16 cellular contexts compared by ENCODE assay signal in the genomic region with DNA sequence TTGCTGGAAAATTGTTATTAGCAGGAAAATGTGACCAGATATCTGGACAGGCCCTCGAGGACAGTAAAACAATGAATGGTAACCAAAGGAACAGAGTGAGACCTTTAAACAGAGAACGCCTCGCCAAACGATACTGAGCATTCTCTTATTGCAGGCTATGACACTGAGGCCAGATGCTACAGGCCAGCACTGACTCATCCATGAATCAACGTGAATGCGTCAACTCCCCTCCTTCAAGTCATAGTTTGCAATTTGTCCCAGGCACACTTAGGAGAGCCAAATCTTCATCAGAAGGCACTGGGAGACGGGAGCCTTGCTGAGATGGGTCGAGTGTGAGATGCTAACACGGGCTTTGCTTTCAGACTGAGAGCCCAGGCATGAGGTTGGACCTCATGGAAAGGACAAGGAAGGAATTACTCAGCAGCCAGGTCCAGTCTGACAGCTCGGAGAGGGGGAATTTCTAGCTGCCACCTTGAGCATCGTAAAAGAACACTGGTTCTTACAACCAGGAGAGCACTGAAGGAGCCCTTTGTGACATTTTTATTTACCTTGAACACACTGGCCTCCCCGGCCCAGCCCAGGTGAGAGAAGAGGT.
DNase-seq lines count a peak whose midpoint lies in the region; ATAC-seq, FAIRE-seq and TF ChIP-seq lines count a peak whose summit lies in the region.
"Had no signal": no experiment of that assay in that cellular context is flagged by ENCODE, and none has a peak within 500 bp of the region (broad histone marks: within the 10 kb centered on the region; RNA-seq: fewer than 3 reads in every experiment).

No MANE protein-coding gene starts in this region.

- FAIRE-seq in A549 (lab: Jason Lieb, UNC) = no peak
- no peak for FAIRE-seq in K562 (lab: Jason Lieb, UNC)
- FAIRE-seq in keratinocyte (lab: Jason Lieb, UNC) = peak; percentile 95
- FAIRE-seq: islet of Langerhans had no signal

- 20% methylated on average over 9 of the region's 12 CpGs for WGBS in A549 (ENCODE audit: missing lambda C conversion rate)
- 0% methylated on average over 12 of the region's 12 CpGs for WGBS in K562 (ENCODE audit: insufficient coverage, low coverage, missing lambda C conversion rate)

- H3K4me1 ChIP-seq in A549 = peaks cover 15% of the 10 kb centered on the region; the same call in 2 of the 3 replicates
- H3K4me1 ChIP-seq in K562 (replicated peaks in 1 of 2; ENCODE audit: control insufficient read depth in 2 of 2, insufficient read depth in 2 of 2, low read length in 2 of 2) = no peaks in the 10 kb centered on the region
- H3K4me1 ChIP-seq in keratinocyte (ENCODE audit: control insufficient read depth, extremely low read depth, insufficient read depth, low read length) = peaks cover 14% of the 10 kb centered on the region
- H3K4me1 ChIP-seq: tibial nerve had no signal

- H3K4me3 ChIP-seq in A549 (no peak overlapping the region), K562 (no peak overlapping the region), keratinocyte (ENCODE audit: control insufficient read depth in 2 of 3, extremely low read depth in 1 of 3, insufficient read depth in 2 of 3, low read depth in 1 of 3, low read length in 3 of 3) (no peak overlapping the region)
- H3K4me3 ChIP-seq: tibial nerve had no signal

- POLR2A ChIA-PET in A549 (lab: Yijun Ruan, JAX) (no interaction called here), K562 (lab: Yijun Ruan, JAX) (no interaction called here)

- TF ChIP-seq CTCF in A549 (IDR thresholded peaks at IDR 0.05) = no peak
- TF ChIP-seq CTCF in K562 (IDR thresholded peaks at IDR 0.05 in 2 of 3, conservative IDR thresholded peaks at IDR 0.05 in 1 of 3; ENCODE audit: insufficient read depth in 2 of 3, low read depth in 1 of 3, low read length in 3 of 3) = no peak
- TF ChIP-seq CTCF in keratinocyte (optimal IDR thresholded peaks at IDR 0.05 in 1 of 3, IDR thresholded peaks at IDR 0.05 in 1 of 3, conservative IDR thresholded peaks at IDR 0.05 in 1 of 3; ENCODE audit: extremely low read depth in 1 of 3, insufficient read depth in 2 of 3, low read length in 3 of 3) = no peak

- intact Hi-C loops in K562 (cut with micrococcal nuclease) = no loop called here

- TF ChIP-seq EP300 in A549 (IDR thresholded peaks at IDR 0.05) (no peak), K562 (IDR thresholded peaks at IDR 0.05; ENCODE audit: low read length) (no peak)

- H3K27ac ChIP-seq in A549 (no peak overlapping the region), K562 (ENCODE audit: extremely low read depth, low read depth, low read length) (no peak overlapping the region), keratinocyte (ENCODE audit: control insufficient read depth, insufficient read depth, low read length) (peak overlapping the region; percentile 49)
- H3K27ac ChIP-seq: tibial nerve had no signal

- peak; percentile 64 to 67 for ATAC-seq in A549
- ATAC-seq in K562 = no peak
- ATAC-seq in HG02973 (IDR thresholded peaks at IDR 0.05; ENCODE audit: unreplicated experiment) = no peak
- ATAC-seq: naive thymus-derived CD8-positive, alpha-beta T cell had no signal

- CTCF ChIA-PET in A549 (lab: Yijun Ruan, JAX) (no interaction called here), K562 (lab: Yijun Ruan, JAX; ENCODE audit: low intra/inter-chr PET ratio) (no interaction called here)

- H2AFZ ChIP-seq in K562 (ENCODE audit: low read depth, low read length) = no peak overlapping the region
- H2AFZ ChIP-seq in keratinocyte (ENCODE audit: control insufficient read depth, low read length) = no peak overlapping the region

- no peak for TF ChIP-seq RAD21 in A549 (conservative IDR thresholded peaks at IDR 0.05 in 1 of 2, IDR thresholded peaks at IDR 0.05 in 1 of 2)
- no peak for TF ChIP-seq RAD21 in K562 (CRISPR knock-in tag; conservative IDR thresholded peaks at IDR 0.05 in 1 of 2, IDR thresholded peaks at IDR 0.05 in 1 of 2)

- H3K9me1 ChIP-seq in K562 (ENCODE audit: control insufficient read depth, insufficient read depth, low read length) (no peaks in the 10 kb centered on the region), keratinocyte (ENCODE audit: control insufficient read depth, extremely low read depth, insufficient read depth, low read length) (no peaks in the 10 kb centered on the region)

- dilution Hi-C loops in keratinocyte (cut with MboI; ENCODE audit: extremely low pct_ligation_motif_present, low sequenced_read_pairs) = no loop called here

- DNase-seq in A549 (ENCODE audit: low read depth in 1 of 2, low spot score in 1 of 2) (peak; percentile 20 to 40), HPDE6-E6E7 (ENCODE audit: extremely low spot score) (peak; percentile 91), K562 (ENCODE audit: extremely low read depth in 1 of 4, low spot score in 3 of 4) (no peak), keratinocyte (ENCODE audit: low read depth, low spot score) (peak; percentile 11), cerebellar cortex (ENCODE audit: low spot score) (no peak), NCI-H2081 treated with DMSO at 0.1 percent for 48 hours (lab: John Stamatoyannopoulos, UW) (no peak), pons (ENCODE audit: low spot score) (no peak)
- DNase-seq: activated CD4-positive, alpha-beta T cell treated with anti-CD3 and anti-CD28 coated beads for 1 hour; AML-193; MM.1S; naive thymus-derived CD8-positive, alpha-beta T cell; NCI-H524; SK-N-SH had no signal

- peak overlapping the region; percentile 35 for H3K4me2 ChIP-seq in A549
- H3K4me2 ChIP-seq in K562 (ENCODE audit: insufficient read depth, low read length) = no peak overlapping the region
- peak overlapping the region; percentile 58 for H3K4me2 ChIP-seq in keratinocyte (ENCODE audit: control insufficient read depth, extremely low read depth, insufficient read depth, low read depth, low read length)
- H3K4me2 ChIP-seq: SK-N-SH had no signal

- H3K9me3 ChIP-seq in A549 = peaks cover 9% of the 10 kb centered on the region
- no peaks in the 10 kb centered on the region for H3K9me3 ChIP-seq in K562 (replicated peaks; ENCODE audit: control insufficient read depth, insufficient read depth, low read depth, low read length)
- peaks cover 5% of the 10 kb centered on the region for H3K9me3 ChIP-seq in keratinocyte (ENCODE audit: control insufficient read depth, low read depth, low read length)
- H3K9me3 ChIP-seq: SK-N-SH had no signal

- TF ChIP-seq POLR2A in A549 (IDR thresholded peaks at IDR 0.05; ENCODE audit: low read length) = no peak
- no peak for TF ChIP-seq POLR2A in K562 (conservative IDR thresholded peaks at IDR 0.05)

- H3K79me2 ChIP-seq in K562 (ENCODE audit: control insufficient read depth, insufficient read depth, low read length) (no peaks in the 10 kb centered on the region), keratinocyte (ENCODE audit: control insufficient read depth, insufficient read depth, low read length) (no peaks in the 10 kb centered on the region)

- H3K27me3 ChIP-seq in K562 (ENCODE audit: control insufficient read depth in 2 of 2, insufficient read depth in 2 of 2, low read length in 2 of 2) (peaks cover 25 to 46% of the 10 kb centered on the region in 2 experiments; a peak in 4 of 5 replicates), keratinocyte (ENCODE audit: control insufficient read depth, extremely low read depth, insufficient read depth, low read length) (peaks cover 26% of the 10 kb centered on the region)
- H3K27me3 ChIP-seq: tibial nerve had no signal

- H3K36me3 ChIP-seq in K562 (ENCODE audit: control insufficient read depth, insufficient read depth, low read length) (no peaks in the 10 kb centered on the region), keratinocyte (ENCODE audit: control insufficient read depth in 2 of 2, extremely low read depth in 1 of 2, insufficient read depth in 2 of 2, low read length in 2 of 2) (no peaks in the 10 kb centered on the region)

- in situ Hi-C loops in K562 (cut with MboI) = no loop called here

- no TSS peak for BruUV-seq in K562 (replicated peaks; lab: Mats Ljungman, UMichigan)

- H3K9ac ChIP-seq in K562 (ENCODE audit: insufficient read depth in 1 of 2, low read depth in 2 of 2, low read length in 2 of 2) = no peak overlapping the region
- H3K9ac ChIP-seq in keratinocyte (ENCODE audit: control insufficient read depth, extremely low read depth, insufficient read depth, low read length) = peak overlapping the region; percentile 30
- H3K9ac ChIP-seq: SK-N-SH had no signal

- H4K20me1 ChIP-seq in K562 (replicated peaks; ENCODE audit: control insufficient read depth, insufficient read depth, low read length) (0 out of 2 replicates have a peak, but pooled peaks cover 4% of the 10 kb centered on the region), keratinocyte (ENCODE audit: control insufficient read depth, extremely low read depth, insufficient read depth, low read length) (no peaks in the 10 kb centered on the region)

TF ChIP-seq in A549, 52 proteins besides CTCF, POLR2A, EP300 and RAD21:
- TF ChIP-seq MAZ (IDR thresholded peaks at IDR 0.05; ENCODE audit: borderline replicate concordance, low read depth, low read length) = no peak
- 0 out of 2 replicates have a peak, but pooled peaks have one; percentile 20 for TF ChIP-seq FOSL2 (IDR thresholded peaks at IDR 0.05)
- no peak for TF ChIP-seq FOSL2 (CRISPR knock-in tag; IDR thresholded peaks at IDR 0.05)

TF ChIP-seq in K562, 482 proteins besides CTCF, POLR2A, EP300 and RAD21 (continues in another document):
- TF ChIP-seq ZBTB11 (CRISPR knock-in tag; IDR thresholded peaks at IDR 0.05) (peak in 1 of 3 experiments; percentile 86; a peak in 2 of 6 replicates), NFXL1 (CRISPR knock-in tag; IDR thresholded peaks at IDR 0.05) (no peak)

Comparison
In these comparisons a context has a peak if more than half of its experiments do, and no peak if none do; other contexts are left out.
1. ATAC-seq: peak in A549 (2 of 2); none in K562 (single experiment) and HG02973 (single experiment).
2. DNase-seq: peak in A549 (2 of 2), HPDE6-E6E7 (single experiment) and keratinocyte (single experiment); none in K562 (0 of 4), cerebellar cortex (single experiment), NCI-H2081 treated with DMSO at 0.1 percent for 48 hours (single experiment) and pons (single experiment).